11 cellular contexts compared by ENCODE assay signal in the genomic region with DNA sequence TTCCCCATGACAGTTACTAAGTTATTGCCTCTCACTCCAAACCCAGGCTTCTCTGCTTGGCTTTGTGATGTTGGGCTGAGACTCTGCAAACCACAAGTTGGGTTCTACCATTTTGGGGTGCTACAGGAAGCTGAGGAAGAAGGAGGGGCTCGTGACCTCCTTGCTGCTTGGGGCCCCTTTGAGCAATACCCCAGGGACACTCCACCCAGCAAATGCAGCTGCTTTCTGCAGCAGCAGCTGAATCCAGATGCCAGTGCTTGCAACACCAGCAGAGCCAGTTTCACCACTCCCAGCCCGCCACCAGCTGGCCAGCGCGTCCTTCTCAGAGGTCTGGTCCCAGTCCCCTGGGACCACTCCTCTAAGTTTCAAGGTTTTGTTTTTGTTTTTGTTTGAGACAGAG. TPM values are rescaled to one million over a fixed set of nuclear protein-coding genes. Genes with fewer than 3 reads are reported as not detected.
DNase-seq lines count a peak whose midpoint lies in the region; ATAC-seq, FAIRE-seq and TF ChIP-seq lines count a peak whose summit lies in the region.
"Had no signal": no experiment of that assay in that cellular context is flagged by ENCODE, and none has a peak within 500 bp of the region (broad histone marks: within the 10 kb centered on the region; RNA-seq: fewer than 3 reads in every experiment).

No MANE protein-coding gene starts in this region.

- no peak overlapping the region for H2AK5ac ChIP-seq in mesenchymal stem cell (ENCODE audit: low read length, severe bottlenecking)

- H2BK15ac ChIP-seq in mesenchymal stem cell (ENCODE audit: low read depth, poor library complexity, severe bottlenecking): no peak overlapping the region

- no peaks in the 10 kb centered on the region for H4K20me1 ChIP-seq in OCI-LY7 (ENCODE audit: insufficient read depth, low read length)

- intact Hi-C loops in OCI-LY7 (cut with micrococcal nuclease; ENCODE audit: unreplicated experiment): loop anchor here (2.0 to 5.0 kb wide), 3 partner anchors 22 to 209 kb away; a partner anchor contains a TSS
- intact Hi-C loops in lower lobe of right lung (cut with DNase I): no loop called here

- no peaks in the 10 kb centered on the region for H3K79me1 ChIP-seq in mesenchymal stem cell (replicated peaks; ENCODE audit: low read length, poor library complexity, severe bottlenecking)

- no peak overlapping the region for H3K4ac ChIP-seq in mesenchymal stem cell (ENCODE audit: low read depth in 1 of 2, low read length in 2 of 2)

- H3K27ac ChIP-seq in OCI-LY7 (ENCODE audit: low read depth, low read length, poor library complexity, severe bottlenecking) (peak overlapping the region; percentile 27), mesenchymal stem cell (ENCODE audit: low read length, poor library complexity, severe bottlenecking) (no peak overlapping the region), lower lobe of right lung (no peak overlapping the region)
- H3K27ac ChIP-seq: dorsolateral prefrontal cortex had no signal

- ATAC-seq in GM18517 (IDR thresholded peaks at IDR 0.05; ENCODE audit: unreplicated experiment): peak; percentile 53
- no peak for ATAC-seq in lower lobe of right lung

- no peak overlapping the region for H2BK12ac ChIP-seq in mesenchymal stem cell (ENCODE audit: low read length in 2 of 2)

- no peak overlapping the region for H3K23ac ChIP-seq in mesenchymal stem cell (ENCODE audit: low read length in 2 of 2)

- BruUV-seq in OCI-LY7 (replicated peaks; lab: Mats Ljungman, UMichigan): no TSS peak

- WGBS in mesenchymal stem cell: 70% methylated on average over 2 of the region's 4 CpGs

- H4K8ac ChIP-seq in mesenchymal stem cell (ENCODE audit: low read length): no peak overlapping the region

- POLR2A ChIA-PET in OCI-LY7 (lab: Charles Lee): interaction anchor here (0.8 to 1.1 kb wide), 2 partner anchors 48 to 78 kb away, joined by 3 to 5 read pairs; no protein-coding TSS in a partner anchor

- H2AFZ ChIP-seq in OCI-LY7 (ENCODE audit: low read length): no peak overlapping the region
- no peak overlapping the region for H2AFZ ChIP-seq in mesenchymal stem cell (ENCODE audit: low read depth, low read length)

- no peak for FAIRE-seq in frontal cortex (lab: Jason Lieb, UNC)

- H3K18ac ChIP-seq in mesenchymal stem cell (ENCODE audit: low read depth in 1 of 2, low read length in 2 of 2): no peak overlapping the region

- H3K9me2 ChIP-seq in OCI-LY7 (ENCODE audit: insufficient read depth, low read length): no peaks in the 10 kb centered on the region

- 0 out of 2 replicates have a peak, but pooled peaks cover 1% of the 10 kb centered on the region for H3K27me3 ChIP-seq in H7 (ENCODE audit: control insufficient read depth, insufficient read depth, low read length)
- peaks cover 15 to 34% of the 10 kb centered on the region in 2 experiments for H3K27me3 ChIP-seq in mesenchymal stem cell (ENCODE audit: control insufficient read depth in 1 of 2, insufficient read depth in 1 of 2, low read length in 2 of 2)
- peaks cover 16% of the 10 kb centered on the region for H3K27me3 ChIP-seq in lower lobe of right lung (ENCODE audit: low read depth)

- H3K36me3 ChIP-seq in H7 (replicated peaks; ENCODE audit: control insufficient read depth, insufficient read depth, low read length) (no peaks in the 10 kb centered on the region), OCI-LY7 (ENCODE audit: insufficient read depth, low read length) (no peaks in the 10 kb centered on the region; the same call in 1 of the 2 replicates), mesenchymal stem cell (ENCODE audit: control insufficient read depth in 1 of 2, insufficient read depth in 2 of 2, low read depth in 1 of 2, low read length in 2 of 2) (no peaks in the 10 kb centered on the region), lower lobe of right lung (no peaks in the 10 kb centered on the region)

- no peak overlapping the region for H3K9ac ChIP-seq in mesenchymal stem cell (ENCODE audit: low read length)

- H2BK120ac ChIP-seq in mesenchymal stem cell (ENCODE audit: low read depth, low read length): no peak overlapping the region

- H3K9me3 ChIP-seq in OCI-LY7 (ENCODE audit: low read length): peaks cover 13% of the 10 kb centered on the region; the same call in 1 of the 2 replicates
- H3K9me3 ChIP-seq in mesenchymal stem cell (ENCODE audit: control insufficient read depth, low read length): no peaks in the 10 kb centered on the region
- no peaks in the 10 kb centered on the region for H3K9me3 ChIP-seq in lower lobe of right lung

- CTCF ChIA-PET in OCI-LY7 (lab: Charles Lee; ENCODE audit: unreplicated experiment): interaction anchor here (1.2 kb wide), 1 partner anchor 258 kb away, joined by 3 read pairs; no protein-coding TSS in a partner anchor

- no peak overlapping the region for H2BK5ac ChIP-seq in mesenchymal stem cell (ENCODE audit: low read depth, low read length, poor library complexity, severe bottlenecking)

- TF ChIP-seq CTCF in OCI-LY7 (conservative IDR thresholded peaks at IDR 0.05; ENCODE audit: low read length) (0 out of 2 replicates have a peak, but pooled peaks have one; percentile 17), lower lobe of right lung (IDR thresholded peaks at IDR 0.05) (no peak)

- H4K91ac ChIP-seq in mesenchymal stem cell (ENCODE audit: low read length): no peak overlapping the region

- H3K4me3 ChIP-seq in H7 (ENCODE audit: insufficient read depth, low read depth, low read length) (no peak overlapping the region), OCI-LY7 (ENCODE audit: low read depth, low read length, poor library complexity, severe bottlenecking) (no peak overlapping the region), mesenchymal stem cell (ENCODE audit: insufficient read depth in 1 of 2, low read depth in 1 of 2, low read length in 2 of 2) (no peak overlapping the region), lower lobe of right lung (no peak overlapping the region)
- H3K4me3 ChIP-seq: dorsolateral prefrontal cortex had no signal

- H3K4me1 ChIP-seq in OCI-LY7 (ENCODE audit: insufficient read depth, low read length, poor library complexity, severe bottlenecking): peaks cover 30% of the 10 kb centered on the region
- peaks cover 6% of the 10 kb centered on the region for H3K4me1 ChIP-seq in mesenchymal stem cell (ENCODE audit: control insufficient read depth, insufficient read depth, low read depth, low read length)
- peaks cover 5% of the 10 kb centered on the region for H3K4me1 ChIP-seq in lower lobe of right lung

- no peaks in the 10 kb centered on the region for H3K79me2 ChIP-seq in OCI-LY7 (ENCODE audit: insufficient read depth, low read depth, low read length)

- DNase-seq in H7 (peak; percentile 8), OCI-LY7 (ENCODE audit: low spot score) (peak; percentile 81), mesenchymal stem cell (peak; percentile 18), frontal cortex (ENCODE audit: low spot score in 2 of 2) (no peak), lower lobe of right lung (no peak)
- DNase-seq in stimulated activated CD4-positive, alpha-beta T cell treated with anti-CD3 and anti-CD28 coated beads, Interleukin-1b, Interleukin-23, amount 100 ng/mL, for 48 hours: no peak
- DNase-seq: activated T-cell treated with anti-CD3 and anti-CD28 coated beads, Interleukin-2, amount 50 U/mL, for 24 hours; dorsolateral prefrontal cortex; NCI-H1694 treated with DMSO at 0.1 percent for 48 hours; stimulated activated CD4-positive, alpha-beta T cell treated with anti-CD3 and anti-CD28 coated beads, Interleukin-4, amount 100 ng/mL, for 4 hours had no signal

- H3K4me2 ChIP-seq in OCI-LY7 (ENCODE audit: low read length) (peak overlapping the region; percentile 52), mesenchymal stem cell (ENCODE audit: low read length, poor library complexity, severe bottlenecking) (no peak overlapping the region)

- H3K14ac ChIP-seq in mesenchymal stem cell (ENCODE audit: low read length in 2 of 2): no peak overlapping the region

RNA-seq across cellular contexts. Expression of a gene that starts 22.0 kb away (rescaled TPM):
- total RNA-seq in H7 (2014; rRNA removed; shearing (Covaris generic)): 56.9 and 67.4 TPM in 2 replicates
- 26.8 and 33.4 TPM in 2 replicates for total RNA-seq in OCI-LY7 (2014; rRNA removed; shearing (Covaris generic))
- total RNA-seq in OCI-LY7 (2022) (25.6 and 28.5 TPM in 2 replicates), frontal cortex (42.4 TPM), lower lobe of right lung (44.5 TPM)
- 41.9 TPM for polyA plus RNA-seq in mesenchymal stem cell (2013, experiment 1 of 2)
- 42.1 TPM for polyA plus RNA-seq in mesenchymal stem cell (2013, experiment 2 of 2)

Comparison
In these comparisons a context has a peak if more than half of its experiments do, and no peak if none do; other contexts are left out.
1. DNase-seq: peak in H7 (single experiment), OCI-LY7 (single experiment) and mesenchymal stem cell (single experiment); none in frontal cortex (0 of 2), lower lobe of right lung (single experiment) and stimulated activated CD4-positive, alpha-beta T cell treated with anti-CD3 and anti-CD28 coated beads, Interleukin-1b, Interleukin-23, amount 100 ng/mL, for 48 hours (single experiment).